ENCODE assay signal across 23 cellular contexts in the genomic region with DNA sequence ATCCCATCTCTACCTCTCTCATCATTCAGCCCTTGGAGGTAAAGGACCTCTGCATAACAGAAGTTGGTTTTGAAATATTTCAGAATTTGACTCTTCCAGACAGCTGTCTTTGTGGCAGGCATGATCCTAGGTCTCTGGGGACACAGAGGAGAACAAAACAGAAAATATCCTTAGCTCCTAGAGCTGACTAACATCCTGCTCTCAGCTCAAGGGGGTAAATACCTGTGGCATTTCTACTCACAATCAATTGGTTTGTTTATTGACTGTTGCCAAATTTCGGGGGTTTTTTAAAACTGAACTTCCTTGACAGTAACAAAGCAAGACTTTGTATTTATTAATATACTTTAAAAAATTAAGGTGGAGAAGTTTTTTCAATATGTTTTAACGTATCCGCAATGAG.
DNase-seq lines count a peak whose midpoint lies in the region; ATAC-seq, FAIRE-seq and TF ChIP-seq lines count a peak whose summit lies in the region.
"Had no signal": no experiment of that assay in that cellular context is flagged by ENCODE, and none has a peak within 500 bp of the region (broad histone marks: within the 10 kb centered on the region; RNA-seq: fewer than 3 reads in every experiment).

No MANE protein-coding gene starts in this region.

- peak overlapping the region; percentile 35; the same call in 2 of the 3 replicates for H3K4me2 ChIP-seq in A549

- H3K4me3 Mint-ChIP-seq in stimulated activated naive CD8-positive, alpha-beta T cell treated with anti-CD3 and anti-CD28 coated beads, Interleukin-15, amount 100 ng/mL, for 72 hours = no peak overlapping the region
- H3K4me3 Mint-ChIP-seq: activated CD4-positive, alpha-beta T cell treated with anti-CD3 and anti-CD28 coated beads, Interleukin-2, amount 10 ng/mL, durations not matched to agents 24 days and 14 days; mesothelial cell of epicardium had no signal

- CTCF ChIA-PET in A549 (lab: Yijun Ruan, JAX) = interaction anchor here (1.2 to 1.4 kb wide), 3 partner anchors 10 to 15 kb away, joined by 3 to 4 read pairs (median 3); no protein-coding TSS in a partner anchor

- in situ Hi-C loops in SK-MEL-5 (cut with HindIII; ENCODE audit: low pct_unique_long_range_greater_than_20kb, low sequenced_read_pairs) (no loop called here), GM13977 (cut with MboI; ENCODE audit: low pct_unique_long_range_greater_than_20kb, low sequenced_read_pairs, unreplicated experiment) (no loop called here)

- TF ChIP-seq POLR2A in A549 (IDR thresholded peaks at IDR 0.05; ENCODE audit: low read length) = no peak

- no peak for ATAC-seq in A549
- ATAC-seq in stimulated activated naive CD8-positive, alpha-beta T cell treated with anti-CD3 and anti-CD28 coated beads, Interleukin-15, amount 100 ng/mL, for 72 hours = no peak
- ATAC-seq: left colon, psoas muscle had no signal

- no peak for FAIRE-seq in A549 (lab: Jason Lieb, UNC)
- FAIRE-seq: GM18507, urothelium cell line had no signal

- DNase-seq in A549 (ENCODE audit: low read depth in 1 of 2, low spot score in 1 of 2) (no peak), EH (ENCODE audit: low read depth) (peak; percentile 39), SK-MEL-5 (ENCODE audit: low read depth, low spot score) (peak; percentile 68), fibroblast of the aortic adventitia (ENCODE audit: low read depth) (peak; percentile 52), hepatic stellate cell (ENCODE audit: low spot score) (no peak), GM13977 (ENCODE audit: low spot score) (no peak), NCI-H226 (no peak)
- DNase-seq in stimulated activated naive CD8-positive, alpha-beta T cell treated with anti-CD3 and anti-CD28 coated beads, Interleukin-15, amount 100 ng/mL, for 72 hours = no peak
- DNase-seq: activated CD4-positive, alpha-beta T cell treated with anti-CD3 and anti-CD28 coated beads, Interleukin-2, amount 10 ng/mL, durations not matched to agents 24 days and 14 days; activated CD8-positive, alpha-beta memory T cell treated with anti-CD3 and anti-CD28 coated beads, Interleukin-2, amount 50 U/mL, for 4 hours; activated effector memory CD4-positive, alpha-beta T cell treated with anti-CD3 and anti-CD28 coated beads, Interleukin-2, amount 50 U/mL, for 16 hours; amniotic stem cell; CD4-positive, CD25-positive, alpha-beta regulatory T cell; central memory CD4-positive, alpha-beta T cell; DMS79 treated with DMSO at 0.1 percent for 48 hours; effector CD4-positive, alpha-beta T cell; GOT3; left colon; NCI-H446; psoas muscle had no signal

- POLR2A ChIA-PET in A549 (lab: Yijun Ruan, JAX) = no interaction called here

- H3K27ac ChIP-seq in A549 = peak overlapping the region in 1 of 2 experiments; percentile 36; a peak in 3 of 6 replicates
- H3K27ac ChIP-seq: psoas muscle had no signal

- H3K4me1 Mint-ChIP-seq in stimulated activated naive CD8-positive, alpha-beta T cell treated with anti-CD3 and anti-CD28 coated beads, Interleukin-15, amount 100 ng/mL, for 72 hours = peaks cover 13% of the 10 kb centered on the region
- H3K4me1 Mint-ChIP-seq: mesothelial cell of epicardium had no signal

- no peak for TF ChIP-seq EP300 in A549 (IDR thresholded peaks at IDR 0.05)

- H3K27ac Mint-ChIP-seq in stimulated activated naive CD8-positive, alpha-beta T cell treated with anti-CD3 and anti-CD28 coated beads, Interleukin-15, amount 100 ng/mL, for 72 hours = no peak overlapping the region
- H3K27ac Mint-ChIP-seq: activated CD4-positive, alpha-beta T cell treated with anti-CD3 and anti-CD28 coated beads, Interleukin-2, amount 10 ng/mL, durations not matched to agents 24 days and 14 days; CD4-positive, CD25-positive, alpha-beta regulatory T cell; mesothelial cell of epicardium had no signal

- H3K4me1 ChIP-seq in A549 = peaks cover 29% of the 10 kb centered on the region
- H3K4me1 ChIP-seq: psoas muscle had no signal

- TF ChIP-seq RAD21 in A549 (conservative IDR thresholded peaks at IDR 0.05 in 1 of 2, IDR thresholded peaks at IDR 0.05 in 1 of 2) = no peak

- no peak overlapping the region for H3K4me3 ChIP-seq in A549
- no peak overlapping the region for H3K4me3 ChIP-seq in fibroblast of the aortic adventitia (ENCODE audit: low read depth, low read length)
- H3K4me3 ChIP-seq: psoas muscle had no signal

- H3K9me3 Mint-ChIP-seq in stimulated activated naive CD8-positive, alpha-beta T cell treated with anti-CD3 and anti-CD28 coated beads, Interleukin-15, amount 100 ng/mL, for 72 hours = no peaks in the 10 kb centered on the region
- H3K9me3 Mint-ChIP-seq: activated CD4-positive, alpha-beta T cell treated with anti-CD3 and anti-CD28 coated beads, Interleukin-2, amount 10 ng/mL, durations not matched to agents 24 days and 14 days; CD4-positive, CD25-positive, alpha-beta regulatory T cell; mesothelial cell of epicardium had no signal

- no peaks in the 10 kb centered on the region for H3K27me3 Mint-ChIP-seq in stimulated activated naive CD8-positive, alpha-beta T cell treated with anti-CD3 and anti-CD28 coated beads, Interleukin-15, amount 100 ng/mL, for 72 hours

- H3K9me3 ChIP-seq in A549 = no peaks in the 10 kb centered on the region
- H3K9me3 ChIP-seq: psoas muscle had no signal

- 64% methylated on average over 3 of the region's 3 CpGs for WGBS in A549 (ENCODE audit: missing lambda C conversion rate)

- TF ChIP-seq CTCF in A549 (IDR thresholded peaks at IDR 0.05) (no peak), fibroblast of the aortic adventitia (IDR thresholded peaks at IDR 0.05; ENCODE audit: insufficient read depth, low read length) (no peak), GM13977 (IDR thresholded peaks at IDR 0.05; ENCODE audit: extremely low read depth, insufficient read depth, missing control alignments) (no peak)

TF ChIP-seq in A549, 52 proteins besides CTCF, POLR2A, EP300 and RAD21:
- TF ChIP-seq NFE2L2 (conservative IDR thresholded peaks at IDR 0.05; ENCODE audit: low read length) (no peak), HES2 (IDR thresholded peaks at IDR 0.05) (no peak), HOXA7 (CRISPR knock-in tag; IDR thresholded peaks at IDR 0.05) (no peak), HOXB13 (CRISPR knock-in tag; IDR thresholded peaks at IDR 0.05; ENCODE audit: low read depth) (no peak), ZNF302 (CRISPR knock-in tag; IDR thresholded peaks at IDR 0.05) (no peak), ZSCAN20 (CRISPR knock-in tag; IDR thresholded peaks at IDR 0.05) (no peak), FOSB (CRISPR knock-in tag; IDR thresholded peaks at IDR 0.05) (no peak), CBX2 (IDR thresholded peaks at IDR 0.05; ENCODE audit: borderline replicate concordance, low read depth) (no peak), CEBPB (IDR thresholded peaks at IDR 0.05) (no peak)

Comparison
In these comparisons a context has a peak if more than half of its experiments do, and no peak if none do; other contexts are left out.
1. DNase-seq: peak in EH (single experiment), SK-MEL-5 (single experiment) and fibroblast of the aortic adventitia (single experiment); none in A549 (0 of 2), hepatic stellate cell (single experiment), GM13977 (single experiment), stimulated activated naive CD8-positive, alpha-beta T cell treated with anti-CD3 and anti-CD28 coated beads, Interleukin-15, amount 100 ng/mL, for 72 hours (0 of 2) and NCI-H226 (single experiment).